In the genomic region with DNA sequence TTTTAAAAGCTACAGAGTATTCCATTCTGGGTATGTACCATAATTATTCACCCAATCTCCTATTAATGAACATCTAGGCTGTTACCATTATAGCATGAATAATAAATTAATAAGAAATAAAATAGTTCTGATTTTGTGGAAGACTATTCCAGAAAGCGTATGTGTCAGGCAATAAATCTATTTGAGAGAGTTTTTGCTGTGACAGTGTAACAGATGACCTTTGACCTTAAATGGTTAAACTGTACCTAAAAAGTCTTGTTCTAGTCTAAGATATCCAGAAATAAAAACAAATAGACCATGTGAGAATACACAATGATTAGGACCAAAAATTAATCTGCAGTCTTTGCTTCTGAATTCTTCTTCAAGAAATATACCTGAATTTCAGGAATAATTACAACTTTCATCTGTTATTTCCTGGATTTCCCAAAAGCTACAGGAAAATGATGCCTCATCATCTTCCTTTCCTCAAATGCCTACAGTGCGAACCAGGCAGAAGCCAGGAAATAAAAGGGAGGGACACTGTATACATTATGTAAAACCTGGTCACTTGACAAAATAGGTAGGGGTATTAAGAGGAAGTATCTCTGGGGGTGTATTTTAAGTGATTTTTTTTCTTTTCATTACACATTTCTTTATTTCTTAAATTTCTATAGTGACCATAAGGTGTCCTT, we compare ENCODE assay signal across 21 cellular contexts. TPM values are rescaled to one million over a fixed set of nuclear protein-coding genes. Genes with fewer than 3 reads are reported as not detected.
A peak's percentile ranks its signal among the peaks of the same experiment; 100 is the strongest.
DNase-seq lines count a peak whose midpoint lies in the region; ATAC-seq, FAIRE-seq and TF ChIP-seq lines count a peak whose summit lies in the region.
"Had no signal": no experiment of that assay in that cellular context is flagged by ENCODE, and none has a peak within 500 bp of the region (broad histone marks: within the 10 kb centered on the region; RNA-seq: fewer than 3 reads in every experiment).

No MANE protein-coding gene starts in this region.

- H4K20me1 ChIP-seq in endothelial cell of umbilical vein (replicated peaks; ENCODE audit: control insufficient read depth, extremely low read depth, insufficient read depth, low read length) = peaks cover 3% of the 10 kb centered on the region

- dilution Hi-C loops in endothelial cell of umbilical vein (cut with MboI; ENCODE audit: extremely low pct_ligation_motif_present, low sequenced_read_pairs) = no loop called here

- DNase-seq in CD1c-positive myeloid dendritic cell (ENCODE audit: extremely low spot score) = peak; percentile 6
- peak; percentile 30 for DNase-seq in NCI-H69 (lab: John Stamatoyannopoulos, UW)
- DNase-seq in endothelial cell of umbilical vein (ENCODE audit: low read depth, low spot score) = no peak
- DNase-seq in right lobe of liver = no peak
- DNase-seq in central memory CD4-positive, alpha-beta T cell = no peak
- DNase-seq: 8988T; CD4-positive, CD25-positive, alpha-beta regulatory T cell; DMS153; DND-41; H7; MG63; NCI-H1105 treated with DMSO at 0.1 percent for 48 hours; NCI-H146; NCI-H1930; NCI-H2107; NCI-H774; SHP77 had no signal

- H3K27me3 ChIP-seq in endothelial cell of umbilical vein (ENCODE audit: control insufficient read depth in 2 of 2, insufficient read depth in 2 of 2, low read length in 2 of 2) (no peaks in the 10 kb centered on the region), right lobe of liver (no peaks in the 10 kb centered on the region)
- H3K27me3 ChIP-seq: MG63 had no signal

- intact Hi-C loops in endothelial cell of umbilical vein (cut with micrococcal nuclease) = no loop called here
- intact Hi-C loops in right lobe of liver (cut with DNase I) = no loop called here

- peaks cover 17% of the 10 kb centered on the region for H3K79me2 ChIP-seq in endothelial cell of umbilical vein (ENCODE audit: control insufficient read depth, insufficient read depth, low read length)

- CTCF ChIA-PET in endothelial cell of umbilical vein (lab: Charles Lee) = interaction anchor here (1.1 kb wide), 1 partner anchor 9 kb away, joined by 3 read pairs; no protein-coding TSS in a partner anchor

- no peak overlapping the region for H3K9ac ChIP-seq in endothelial cell of umbilical vein (replicated peaks; ENCODE audit: extremely low read depth, insufficient read depth, low read length)

- no peak overlapping the region for H3K4me2 ChIP-seq in endothelial cell of umbilical vein (ENCODE audit: insufficient read depth, low read length)

- TF ChIP-seq POLR2A in endothelial cell of umbilical vein (IDR thresholded peaks at IDR 0.05; ENCODE audit: low read depth, low read length) (no peak), right lobe of liver (IDR thresholded peaks at IDR 0.05) (no peak)

- H3K36me3 ChIP-seq in endothelial cell of umbilical vein (ENCODE audit: control insufficient read depth in 2 of 2, extremely low read depth in 1 of 2, insufficient read depth in 2 of 2, low read length in 2 of 2) (peaks cover 0 to 3% of the 10 kb centered on the region in 2 experiments), right lobe of liver (peaks cover 0 to 2% (median 0%) of the 10 kb centered on the region in 4 donors)
- H3K36me3 ChIP-seq: MG63 had no signal

- POLR2A ChIA-PET in endothelial cell of umbilical vein (lab: Charles Lee) = no interaction called here

- TF ChIP-seq CTCF in endothelial cell of umbilical vein (IDR thresholded peaks at IDR 0.05; ENCODE audit: extremely low read depth in 1 of 2, insufficient read depth in 1 of 2, low read depth in 1 of 2, low read length in 2 of 2) (no peak), right lobe of liver (IDR thresholded peaks at IDR 0.05) (no peak)

- H3K9me1 ChIP-seq in endothelial cell of umbilical vein (replicated peaks; ENCODE audit: control insufficient read depth, extremely low read depth, insufficient read depth, low read length) = no peaks in the 10 kb centered on the region

- no peak overlapping the region for H3K27ac ChIP-seq in endothelial cell of umbilical vein (ENCODE audit: insufficient read depth, low read depth, low read length)
- H3K27ac ChIP-seq in right lobe of liver = peak overlapping the region in 2 of 3 donors; percentile 18 to 47
- H3K27ac ChIP-seq: HL-60, RWPE1 had no signal

- H3K4me1 ChIP-seq in endothelial cell of umbilical vein (ENCODE audit: control insufficient read depth, extremely low read depth, insufficient read depth, low read length) (peaks cover 6% of the 10 kb centered on the region), right lobe of liver (peaks cover 0 to 33% (median 10%) of the 10 kb centered on the region in 4 donors)

- peak; percentile 66 to 81 (median 76) for ATAC-seq in right lobe of liver
- no peak for ATAC-seq in HG03432 (IDR thresholded peaks at IDR 0.05; ENCODE audit: unreplicated experiment)
- no peak for ATAC-seq in HG03342 (IDR thresholded peaks at IDR 0.05; ENCODE audit: unreplicated experiment)

- no peak overlapping the region for H2AFZ ChIP-seq in endothelial cell of umbilical vein (ENCODE audit: low read depth, low read length)

- 22% methylated on average over 2 of the region's 2 CpGs for WGBS in right lobe of liver (ENCODE audit: insufficient coverage, low coverage, low lambda C conversion rate, missing lambda C conversion rate)

- H3K4me3 ChIP-seq in endothelial cell of umbilical vein (replicated peaks in 1 of 3; ENCODE audit: insufficient read depth in 1 of 3, low read depth in 1 of 3, low read length in 3 of 3) = no peak overlapping the region
- peak overlapping the region in 1 of 3 donors; percentile 1 for H3K4me3 ChIP-seq in right lobe of liver
- H3K4me3 ChIP-seq: MG63 had no signal

- BruUV-seq in endothelial cell of umbilical vein (replicated peaks; lab: Mats Ljungman, UMichigan) = no TSS peak

- H3K9me3 ChIP-seq in endothelial cell of umbilical vein (replicated peaks; ENCODE audit: control insufficient read depth, insufficient read depth, low read length) (no peaks in the 10 kb centered on the region), right lobe of liver (no peaks in the 10 kb centered on the region)
- H3K9me3 ChIP-seq: MG63 had no signal

- no peak for FAIRE-seq in endothelial cell of umbilical vein (lab: Jason Lieb, UNC)

TF ChIP-seq in endothelial cell of umbilical vein, 7 proteins besides CTCF, POLR2A, EP300 and RAD21:
- TF ChIP-seq FOS (IDR thresholded peaks at IDR 0.05; ENCODE audit: borderline replicate concordance, insufficient read depth, low read length) (peak; percentile 13), MYC (IDR thresholded peaks at IDR 0.05; ENCODE audit: low read depth, low read length) (no peak), GATA2 (IDR thresholded peaks at IDR 0.05; ENCODE audit: insufficient read depth, insufficient read length, low read depth, low read length) (no peak)

RNA-seq across cellular contexts. Expression of a gene that starts 7.3 kb away (rescaled TPM):
- 51.0 and 54.8 TPM in 2 replicates for total RNA-seq in endothelial cell of umbilical vein
- polyA plus RNA-seq in endothelial cell of umbilical vein = 58.9 and 70.7 TPM in 2 replicates
- 48.3 and 57.4 TPM in 2 replicates for polyA plus RNA-seq in endothelial cell of umbilical vein (2011; cell fraction: cytosol; rRNA removed)
- 56.8 and 66.5 TPM in 2 replicates for polyA plus RNA-seq in endothelial cell of umbilical vein (2011; cell fraction: nucleus; rRNA removed)
- 66.3 and 80.4 TPM in 2 replicates for polyA plus RNA-seq in endothelial cell of umbilical vein (2012)
- 223 and 252 TPM in 2 replicates for polyA minus RNA-seq in endothelial cell of umbilical vein
- polyA minus RNA-seq in endothelial cell of umbilical vein (2011; cell fraction: cytosol; rRNA and poly(A)+ RNA removed) = 66.8 TPM
- polyA minus RNA-seq in endothelial cell of umbilical vein (2011; cell fraction: nucleus; rRNA and poly(A)+ RNA removed) = 37.4 and 79.1 TPM in 2 replicates
- total RNA-seq in right lobe of liver = 10 to 100 TPM; 38.4 to 75.1 (median 62.8) TPM

RNA-seq across cellular contexts. Expression of a gene that starts 15.4 kb away (rescaled TPM):
- total RNA-seq in endothelial cell of umbilical vein (43.5 and 45.4 TPM in 2 replicates), right lobe of liver (10 to 100 TPM; 14.7 to 26.8 (median 20.6) TPM)
- polyA plus RNA-seq in endothelial cell of umbilical vein = 20.1 and 25.2 TPM in 2 replicates
- polyA plus RNA-seq in endothelial cell of umbilical vein (2011; cell fraction: cytosol; rRNA removed) = 24.6 and 24.7 TPM in 2 replicates
- polyA plus RNA-seq in endothelial cell of umbilical vein (2011; cell fraction: nucleus; rRNA removed) = 24.2 and 27.3 TPM in 2 replicates
- 52.5 and 55.1 TPM in 2 replicates for polyA plus RNA-seq in endothelial cell of umbilical vein (2012)
- 51.8 and 63.4 TPM in 2 replicates for polyA minus RNA-seq in endothelial cell of umbilical vein
- 18.7 TPM for polyA minus RNA-seq in endothelial cell of umbilical vein (2011; cell fraction: cytosol; rRNA and poly(A)+ RNA removed)
- 37.9 and 45.1 TPM in 2 replicates for polyA minus RNA-seq in endothelial cell of umbilical vein (2011; cell fraction: nucleus; rRNA and poly(A)+ RNA removed)

Comparison
In these comparisons a context has a peak if more than half of its experiments do, and no peak if none do; other contexts are left out.
1. DNase-seq: peak in CD1c-positive myeloid dendritic cell (single experiment) and NCI-H69 (single experiment); none in endothelial cell of umbilical vein (single experiment), right lobe of liver (0 of 3) and central memory CD4-positive, alpha-beta T cell (single experiment).
2. ATAC-seq: peak in right lobe of liver (4 of 4); none in HG03432 (single experiment) and HG03342 (single experiment).